Comparison of ENCODE assay signal across 13 cellular contexts in genomic region chr6:147135211-147135672, GRCh38.
DNase-seq lines count a peak whose midpoint lies in the region; ATAC-seq and TF ChIP-seq lines count a peak whose summit lies in the region.
"Had no signal": no experiment of that assay in that cellular context is flagged by ENCODE, and none has a peak within 500 bp of the region (broad histone marks: within the 10 kb centered on the region; RNA-seq: fewer than 3 reads in every experiment).

No MANE protein-coding gene starts in this region.

- WGBS in mammary epithelial cell (ENCODE audit: low coverage, missing lambda C conversion rate), result 10% methylated on average over 2 of the region's 2 CpGs

- in situ Hi-C loops in mammary epithelial cell (cut with MboI; ENCODE audit: low sequenced_read_pairs in 2 of 2), result no loop called here

- no peak for ATAC-seq in HG02885 (IDR thresholded peaks at IDR 0.05; ENCODE audit: poor library complexity, unreplicated experiment)
- ATAC-seq: activated naive CD8-positive, alpha-beta T cell treated with anti-CD3 and anti-CD28 coated beads, Interleukin-2, amount 50 U/mL, for 24 hours; Panc1 had no signal

- no peaks in the 10 kb centered on the region for H3K79me2 ChIP-seq in mammary epithelial cell (ENCODE audit: insufficient read depth, low read length)
- no peaks in the 10 kb centered on the region for H3K79me2 ChIP-seq in parathyroid adenoma

- no peak overlapping the region for H3K4me3 ChIP-seq in mammary epithelial cell (replicated peaks in 1 of 3; ENCODE audit: insufficient read depth in 1 of 3, low read depth in 2 of 3, low read length in 3 of 3)
- no peak overlapping the region for H3K4me3 ChIP-seq in parathyroid adenoma (ENCODE audit: low read depth, low read length)

- H3K27me3 ChIP-seq in mammary epithelial cell (ENCODE audit: insufficient read depth, low read length) (no peaks in the 10 kb centered on the region), parathyroid adenoma (ENCODE audit: control insufficient read depth, insufficient read depth, low read length) (no peaks in the 10 kb centered on the region)
- H3K27me3 ChIP-seq: neutrophil had no signal

- dilution Hi-C loops in mammary epithelial cell (cut with HindIII; ENCODE audit: low sequenced_read_pairs), result no loop called here

- H3K9me3 ChIP-seq in mammary epithelial cell (replicated peaks; ENCODE audit: insufficient read depth, low read length) (no peaks in the 10 kb centered on the region), parathyroid adenoma (ENCODE audit: control insufficient read depth, low read length) (no peaks in the 10 kb centered on the region)
- H3K9me3 ChIP-seq: neutrophil had no signal

- H2AFZ ChIP-seq in mammary epithelial cell (ENCODE audit: low read depth, low read length) (peak overlapping the region; percentile 31), parathyroid adenoma (peak overlapping the region; percentile 35)

- H3K4me1 ChIP-seq in mammary epithelial cell (ENCODE audit: insufficient read depth, low read length) (peaks cover 8% of the 10 kb centered on the region), parathyroid adenoma (peaks cover 13% of the 10 kb centered on the region)

- H3K9ac ChIP-seq in mammary epithelial cell (ENCODE audit: insufficient read depth, low read length) (no peak overlapping the region), parathyroid adenoma (no peak overlapping the region)

- H3K36me3 ChIP-seq in mammary epithelial cell (ENCODE audit: insufficient read depth, low read length), result no peaks in the 10 kb centered on the region
- H3K36me3 ChIP-seq in parathyroid adenoma (ENCODE audit: control insufficient read depth, insufficient read depth, low read length), result no peaks in the 10 kb centered on the region
- H3K36me3 ChIP-seq: neutrophil had no signal

- CTCF ChIA-PET in mammary epithelial cell (lab: Charles Lee; ENCODE audit: low non-redundant PET), result no interaction called here

- no peak overlapping the region for H3K27ac ChIP-seq in mammary epithelial cell (ENCODE audit: insufficient read depth, low read depth, low read length)
- peak overlapping the region; percentile 5 for H3K27ac ChIP-seq in parathyroid adenoma
- H3K27ac ChIP-seq: neutrophil had no signal

- TF ChIP-seq CTCF in mammary epithelial cell (conservative IDR thresholded peaks at IDR 0.05 in 1 of 2, IDR thresholded peaks at IDR 0.05 in 1 of 2; ENCODE audit: extremely low read depth in 1 of 2, insufficient read depth in 1 of 2, low read depth in 1 of 2, low read length in 2 of 2), result no peak
- TF ChIP-seq CTCF in parathyroid adenoma (IDR thresholded peaks at IDR 0.05), result no peak

- no peaks in the 10 kb centered on the region for H4K20me1 ChIP-seq in mammary epithelial cell (ENCODE audit: insufficient read depth, low read length)

- DNase-seq in NCI-H146 (lab: John Stamatoyannopoulos, UW) (peak; percentile 19), NCI-H146 treated with DMSO at 0.1 percent for 48 hours (lab: John Stamatoyannopoulos, UW; ENCODE audit: unreplicated experiment) (no peak), MV-4-11 (lab: John Stamatoyannopoulos, UW) (peak; percentile 15), mammary epithelial cell (peak; percentile 94), globus pallidus (ENCODE audit: low spot score) (no peak)
- no peak for DNase-seq in activated CD8-positive, alpha-beta memory T cell treated with anti-CD3 and anti-CD28 coated beads for 24 hours
- DNase-seq: activated CD4-positive, alpha-beta T cell treated with anti-CD3 and anti-CD28 coated beads, Interleukin-2, amount 50 U/mL, for 1 hour; activated naive CD8-positive, alpha-beta T cell treated with anti-CD3 and anti-CD28 coated beads, Interleukin-2, amount 50 U/mL, for 24 hours; NCI-H1694 treated with DMSO at 0.1 percent for 48 hours had no signal

- no TSS peak for BruUV-seq in mammary epithelial cell (replicated peaks; lab: Mats Ljungman, UMichigan)

- no peak overlapping the region for H3K4me2 ChIP-seq in mammary epithelial cell (ENCODE audit: insufficient read depth, low read depth, low read length)
- H3K4me2 ChIP-seq in parathyroid adenoma (ENCODE audit: low read length), result no peak overlapping the region

- intact Hi-C loops in mammary epithelial cell (cut with micrococcal nuclease), result loop anchor here (2.0 kb wide), 1 partner anchor 68 kb away; no protein-coding TSS in a partner anchor

Comparison
In these comparisons a context has a peak if more than half of its experiments do, and no peak if none do; other contexts are left out.
1. DNase-seq: peak in NCI-H146 (single experiment), MV-4-11 (single experiment) and mammary epithelial cell (single experiment); none in NCI-H146 treated with DMSO at 0.1 percent for 48 hours (single experiment), activated CD8-positive, alpha-beta memory T cell treated with anti-CD3 and anti-CD28 coated beads for 24 hours (single experiment) and globus pallidus (single experiment).